ENCODE assay signal across 30 cellular contexts in the genomic region with DNA sequence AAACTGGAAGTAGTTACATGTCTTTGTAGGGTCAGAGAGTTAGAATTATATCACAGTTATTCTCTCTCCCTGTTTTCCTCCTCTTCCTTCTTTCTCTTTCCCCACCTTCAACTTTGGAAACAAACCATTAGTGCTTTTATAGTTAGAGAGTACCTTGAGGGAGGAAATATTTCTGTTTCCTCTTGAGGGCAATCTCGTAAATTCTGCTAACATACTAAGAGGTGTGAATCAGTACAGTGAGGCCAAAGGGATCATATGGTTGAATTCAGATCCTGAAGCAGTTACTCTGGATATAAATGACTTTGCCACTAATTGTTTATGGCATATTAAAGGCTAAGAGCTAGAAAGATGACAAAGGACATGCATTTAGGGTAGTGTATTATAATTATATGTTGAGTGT.
"Had no signal": no experiment of that assay in that cellular context is flagged by ENCODE, and none has a peak within 500 bp of the region (broad histone marks: within the 10 kb centered on the region; RNA-seq: fewer than 3 reads in every experiment).

No MANE protein-coding gene starts in this region.

- H3K27me3 ChIP-seq: ascending aorta, brain microvascular endothelial cell, dorsolateral prefrontal cortex, gastroesophageal sphincter, suprapubic skin, tibial artery, upper lobe of right lung had no signal

- H3K27ac Mint-ChIP-seq: activated naive CD4-positive, alpha-beta T cell treated with anti-CD3 and anti-CD28 coated beads, Interleukin-2, amount 10 ng/mL, durations not matched to agents 7 days and 5 days; activated naive CD8-positive, alpha-beta T cell treated with anti-CD3 and anti-CD28 coated beads, Interleukin-2, amount 10 ng/mL, durations not matched to agents 7 days and 5 days; immature natural killer cell; natural killer cell; stimulated activated memory B cell treated with anti-CD40 and anti-IgM and Interleukin-4, amounts not matched to agents 10 μg/mL and 1 μg/mL and 100 μg/mL, for 72 hours; T-helper 17 cell had no signal

- H3K9me3 Mint-ChIP-seq: activated naive CD4-positive, alpha-beta T cell treated with anti-CD3 and anti-CD28 coated beads, Interleukin-2, amount 10 ng/mL, durations not matched to agents 7 days and 5 days; activated naive CD8-positive, alpha-beta T cell treated with anti-CD3 and anti-CD28 coated beads, Interleukin-2, amount 10 ng/mL, durations not matched to agents 7 days and 5 days; natural killer cell; stimulated activated memory B cell treated with anti-CD40 and anti-IgM and Interleukin-4, amounts not matched to agents 10 μg/mL and 1 μg/mL and 100 μg/mL, for 72 hours had no signal

- DNase-seq: activated CD4-positive, alpha-beta T cell treated with anti-CD3 and anti-CD28 coated beads for 48 hours; activated CD4-positive, alpha-beta T cell treated with anti-CD3 and anti-CD28 coated beads, Interleukin-2, amount 50 U/mL, for 48 hours; activated CD8-positive, alpha-beta memory T cell treated with anti-CD3 and anti-CD28 coated beads for 24 hours; activated gamma-delta T cell; activated naive CD4-positive, alpha-beta T cell treated with anti-CD3 and anti-CD28 coated beads, Interleukin-2, amount 10 ng/mL, durations not matched to agents 7 days and 5 days; activated naive CD8-positive, alpha-beta T cell treated with anti-CD3 and anti-CD28 coated beads, Interleukin-2, amount 10 ng/mL, durations not matched to agents 7 days and 5 days; activated T-cell treated with anti-CD3 and anti-CD28 coated beads, Interleukin-2, amount 50 U/mL, for 1 hour; brain microvascular endothelial cell; dorsolateral prefrontal cortex; effector memory CD4-positive, alpha-beta T cell; head of caudate nucleus; hypothalamus; immature natural killer cell; midbrain; natural killer cell; stimulated activated CD4-positive, alpha-beta T cell treated with anti-CD3 and anti-CD28 coated beads, Interleukin-4, amount 100 ng/mL, for 24 hours; stimulated activated CD8-positive, alpha-beta memory T cell treated with anti-CD3 and anti-CD28 coated beads, Interleukin-4, amount 100 ng/mL, for 48 hours; T-helper 17 cell; T1000; tibial artery; upper lobe of right lung; WERI-Rb-1 had no signal

- ATAC-seq: activated CD4-positive, CD25-positive, alpha-beta regulatory T cell treated with anti-CD3 and anti-CD28 coated beads, Interleukin-2, amount 50 U/mL, for 24 hours; gastroesophageal sphincter; natural killer cell; sciatic nerve; stimulated activated memory B cell treated with anti-CD40 and anti-IgM and Interleukin-4, amounts not matched to agents 10 μg/mL and 1 μg/mL and 100 μg/mL, for 72 hours; T-helper 17 cell; upper lobe of right lung had no signal

- H3K4me3 Mint-ChIP-seq: activated naive CD4-positive, alpha-beta T cell treated with anti-CD3 and anti-CD28 coated beads, Interleukin-2, amount 10 ng/mL, durations not matched to agents 7 days and 5 days; activated naive CD8-positive, alpha-beta T cell treated with anti-CD3 and anti-CD28 coated beads, Interleukin-2, amount 10 ng/mL, durations not matched to agents 7 days and 5 days; immature natural killer cell; natural killer cell; stimulated activated memory B cell treated with anti-CD40 and anti-IgM and Interleukin-4, amounts not matched to agents 10 μg/mL and 1 μg/mL and 100 μg/mL, for 72 hours; T-helper 17 cell had no signal

- H3K4me3 ChIP-seq: ascending aorta, coronary artery, dorsolateral prefrontal cortex, gastroesophageal sphincter, skin epidermis, suprapubic skin, tibial artery, upper lobe of right lung had no signal

- H3K4me1 Mint-ChIP-seq: activated naive CD4-positive, alpha-beta T cell treated with anti-CD3 and anti-CD28 coated beads, Interleukin-2, amount 10 ng/mL, durations not matched to agents 7 days and 5 days; immature natural killer cell; natural killer cell; stimulated activated memory B cell treated with anti-CD40 and anti-IgM and Interleukin-4, amounts not matched to agents 10 μg/mL and 1 μg/mL and 100 μg/mL, for 72 hours; T-helper 17 cell had no signal

- H3K4me1 ChIP-seq: ascending aorta, gastroesophageal sphincter, suprapubic skin, tibial artery, upper lobe of right lung had no signal

- H3K36me3 Mint-ChIP-seq: activated naive CD8-positive, alpha-beta T cell treated with anti-CD3 and anti-CD28 coated beads, Interleukin-2, amount 10 ng/mL, durations not matched to agents 7 days and 5 days; natural killer cell; stimulated activated memory B cell treated with anti-CD40 and anti-IgM and Interleukin-4, amounts not matched to agents 10 μg/mL and 1 μg/mL and 100 μg/mL, for 72 hours had no signal

- H3K36me3 ChIP-seq: ascending aorta, brain microvascular endothelial cell, gastroesophageal sphincter, suprapubic skin, tibial artery, upper lobe of right lung, WERI-Rb-1 had no signal

- H3K9me3 ChIP-seq: ascending aorta, gastroesophageal sphincter, suprapubic skin, tibial artery, upper lobe of right lung had no signal

- H3K27ac ChIP-seq: ascending aorta, brain microvascular endothelial cell, coronary artery, dorsolateral prefrontal cortex, gastroesophageal sphincter, skin epidermis, suprapubic skin, tibial artery, upper lobe of right lung, WERI-Rb-1 had no signal

- H3K27me3 Mint-ChIP-seq: activated naive CD8-positive, alpha-beta T cell treated with anti-CD3 and anti-CD28 coated beads, Interleukin-2, amount 10 ng/mL, durations not matched to agents 7 days and 5 days; stimulated activated memory B cell treated with anti-CD40 and anti-IgM and Interleukin-4, amounts not matched to agents 10 μg/mL and 1 μg/mL and 100 μg/mL, for 72 hours had no signal
